Comparison of ENCODE assay signal across 32 cellular contexts in genomic region chr3:135491478-135491877, GRCh38.
DNase-seq lines count a peak whose midpoint lies in the region; FAIRE-seq and TF ChIP-seq lines count a peak whose summit lies in the region.
"Had no signal": no experiment of that assay in that cellular context is flagged by ENCODE, and none has a peak within 500 bp of the region (broad histone marks: within the 10 kb centered on the region; RNA-seq: fewer than 3 reads in every experiment).

No MANE protein-coding gene starts in this region.

- POLR2A ChIA-PET in A673 (lab: Charles Lee; ENCODE audit: low non-redundant PET) = no interaction called here
- POLR2A ChIA-PET in activated CD4-positive, alpha-beta memory T cell treated with anti-CD3 and anti-CD28 coated beads, Interleukin-2, amount 10 ng/mL, durations not matched to agents 7 days and 5 days (lab: Charles Lee) = no interaction called here

- H3K27ac ChIP-seq in A673 (ENCODE audit: low read depth, low read length, poor library complexity, severe bottlenecking) = no peak overlapping the region
- H3K27ac ChIP-seq in mesenchymal stem cell (ENCODE audit: low read length, poor library complexity, severe bottlenecking) = no peak overlapping the region
- H3K27ac ChIP-seq: breast epithelium, SJCRH30, vagina had no signal

- no peak overlapping the region for H4K8ac ChIP-seq in mesenchymal stem cell (ENCODE audit: low read length)

- intact Hi-C loops in A673 (cut with micrococcal nuclease; ENCODE audit: unreplicated experiment) = no loop called here

- no peak overlapping the region for H3K23ac ChIP-seq in mesenchymal stem cell (ENCODE audit: low read length in 2 of 2)

- no peak overlapping the region for H3K4ac ChIP-seq in mesenchymal stem cell (ENCODE audit: low read depth in 1 of 2, low read length in 2 of 2)

- no peaks in the 10 kb centered on the region for H3K36me3 Mint-ChIP-seq in activated CD4-positive, alpha-beta memory T cell treated with anti-CD3 and anti-CD28 coated beads, Interleukin-2, amount 10 ng/mL, durations not matched to agents 7 days and 5 days (ENCODE audit: low read depth)
- H3K36me3 Mint-ChIP-seq: activated CD8-positive, alpha-beta memory T cell treated with anti-CD3 and anti-CD28 coated beads, Interleukin-2, amount 10 ng/mL, durations not matched to agents 7 days and 5 days had no signal

- H3K14ac ChIP-seq in mesenchymal stem cell (ENCODE audit: low read length in 2 of 2) = no peak overlapping the region

- H3K18ac ChIP-seq in mesenchymal stem cell (ENCODE audit: low read depth in 1 of 2, low read length in 2 of 2) = no peak overlapping the region

- H3K36me3 ChIP-seq in A673 (ENCODE audit: insufficient read depth, low read length, poor library complexity, severe bottlenecking) = no peaks in the 10 kb centered on the region
- no peaks in the 10 kb centered on the region for H3K36me3 ChIP-seq in mesenchymal stem cell (ENCODE audit: control insufficient read depth in 1 of 2, insufficient read depth in 2 of 2, low read depth in 1 of 2, low read length in 2 of 2)
- H3K36me3 ChIP-seq: breast epithelium, SJCRH30, vagina had no signal

- BruUV-seq in A673 (replicated peaks; lab: Mats Ljungman, UMichigan) = no TSS peak

- no peaks in the 10 kb centered on the region for H3K9me3 Mint-ChIP-seq in activated CD4-positive, alpha-beta memory T cell treated with anti-CD3 and anti-CD28 coated beads, Interleukin-2, amount 10 ng/mL, durations not matched to agents 7 days and 5 days
- H3K9me3 Mint-ChIP-seq: CD4-positive, alpha-beta T cell; nephron; stimulated activated naive CD8-positive, alpha-beta T cell treated with anti-CD3 and anti-CD28 coated beads, Interleukin-15, Interleukin-2, amounts not matched to agents 100 ng/mL and 50 ng/mL, for 24 hours had no signal

- no peak overlapping the region for H2BK5ac ChIP-seq in mesenchymal stem cell (ENCODE audit: low read depth, low read length, poor library complexity, severe bottlenecking)

- no peak overlapping the region for H3K9ac ChIP-seq in mesenchymal stem cell (ENCODE audit: low read length)

- H3K27me3 Mint-ChIP-seq in activated CD4-positive, alpha-beta memory T cell treated with anti-CD3 and anti-CD28 coated beads, Interleukin-2, amount 10 ng/mL, durations not matched to agents 7 days and 5 days = no peaks in the 10 kb centered on the region
- H3K27me3 Mint-ChIP-seq: activated CD8-positive, alpha-beta memory T cell treated with anti-CD3 and anti-CD28 coated beads, Interleukin-2, amount 10 ng/mL, durations not matched to agents 7 days and 5 days; CD4-positive, alpha-beta T cell; stimulated activated naive CD8-positive, alpha-beta T cell treated with anti-CD3 and anti-CD28 coated beads, Interleukin-15, Interleukin-2, amounts not matched to agents 100 ng/mL and 50 ng/mL, for 24 hours had no signal

- H2BK15ac ChIP-seq in mesenchymal stem cell (ENCODE audit: low read depth, poor library complexity, severe bottlenecking) = no peak overlapping the region

- no peak overlapping the region for H3K4me3 Mint-ChIP-seq in activated CD4-positive, alpha-beta memory T cell treated with anti-CD3 and anti-CD28 coated beads, Interleukin-2, amount 10 ng/mL, durations not matched to agents 7 days and 5 days
- H3K4me3 Mint-ChIP-seq: activated CD8-positive, alpha-beta memory T cell treated with anti-CD3 and anti-CD28 coated beads, Interleukin-2, amount 10 ng/mL, durations not matched to agents 7 days and 5 days; activated T-cell treated with anti-CD3 and anti-CD28 coated beads, Interleukin-2, amount 50 U/mL, for 72 hours; CD4-positive, alpha-beta T cell; nephron; stimulated activated naive CD8-positive, alpha-beta T cell treated with anti-CD3 and anti-CD28 coated beads, Interleukin-15, Interleukin-2, amounts not matched to agents 100 ng/mL and 50 ng/mL, for 24 hours had no signal

- H3K4me1 ChIP-seq in A673 (ENCODE audit: insufficient read depth, low read length, poor library complexity, severe bottlenecking) (no peaks in the 10 kb centered on the region), mesenchymal stem cell (ENCODE audit: control insufficient read depth, insufficient read depth, low read depth, low read length) (no peaks in the 10 kb centered on the region)
- H3K4me1 ChIP-seq: breast epithelium, SJCRH30, vagina had no signal

- no peaks in the 10 kb centered on the region for H3K4me1 Mint-ChIP-seq in activated CD4-positive, alpha-beta memory T cell treated with anti-CD3 and anti-CD28 coated beads, Interleukin-2, amount 10 ng/mL, durations not matched to agents 7 days and 5 days
- H3K4me1 Mint-ChIP-seq: activated CD8-positive, alpha-beta memory T cell treated with anti-CD3 and anti-CD28 coated beads, Interleukin-2, amount 10 ng/mL, durations not matched to agents 7 days and 5 days had no signal

- CTCF ChIA-PET in A673 (lab: Charles Lee) = no interaction called here
- CTCF ChIA-PET in activated CD4-positive, alpha-beta memory T cell treated with anti-CD3 and anti-CD28 coated beads, Interleukin-2, amount 10 ng/mL, durations not matched to agents 7 days and 5 days (lab: Charles Lee) = no interaction called here

- 73% methylated on average over 2 of the region's 2 CpGs for WGBS in mesenchymal stem cell

- no peak for TF ChIP-seq CTCF in A673 (conservative IDR thresholded peaks at IDR 0.05; ENCODE audit: low read depth, low read length)

- no peak overlapping the region for H2BK12ac ChIP-seq in mesenchymal stem cell (ENCODE audit: low read length in 2 of 2)

- no peak for FAIRE-seq in GM12892 (lab: Jason Lieb, UNC)
- FAIRE-seq: A204.1, colon, D721Med, GM18507, GM19239, RCC 7860 had no signal

- no peaks in the 10 kb centered on the region for H3K79me1 ChIP-seq in mesenchymal stem cell (replicated peaks; ENCODE audit: low read length, poor library complexity, severe bottlenecking)

- no peak overlapping the region for H3K4me3 ChIP-seq in A673 (ENCODE audit: low read depth, low read length, poor library complexity, severe bottlenecking)
- H3K4me3 ChIP-seq in mesenchymal stem cell (ENCODE audit: insufficient read depth in 1 of 2, low read depth in 1 of 2, low read length in 2 of 2) = no peak overlapping the region
- H3K4me3 ChIP-seq: breast epithelium, SJCRH30, vagina had no signal

- H3K4me2 ChIP-seq in mesenchymal stem cell (ENCODE audit: low read length, poor library complexity, severe bottlenecking) = no peak overlapping the region

- H3K27ac Mint-ChIP-seq in activated CD4-positive, alpha-beta memory T cell treated with anti-CD3 and anti-CD28 coated beads, Interleukin-2, amount 10 ng/mL, durations not matched to agents 7 days and 5 days = no peak overlapping the region
- H3K27ac Mint-ChIP-seq: activated CD8-positive, alpha-beta memory T cell treated with anti-CD3 and anti-CD28 coated beads, Interleukin-2, amount 10 ng/mL, durations not matched to agents 7 days and 5 days; activated T-cell treated with anti-CD3 and anti-CD28 coated beads, Interleukin-2, amount 50 U/mL, for 72 hours; CD4-positive, alpha-beta T cell; nephron; stimulated activated naive CD8-positive, alpha-beta T cell treated with anti-CD3 and anti-CD28 coated beads, Interleukin-15, Interleukin-2, amounts not matched to agents 100 ng/mL and 50 ng/mL, for 24 hours had no signal

- peak; percentile 23 for DNase-seq in A673 (ENCODE audit: low spot score)
- peak; percentile 20 for DNase-seq in LHCN-M2 (ENCODE audit: low read depth)
- DNase-seq in astrocyte of the hippocampus (ENCODE audit: low read depth, low spot score) = peak; percentile 4
- DNase-seq in iris pigment epithelial cell (ENCODE audit: low read depth) = peak; percentile 7
- no peak for DNase-seq in activated CD4-positive, alpha-beta memory T cell treated with anti-CD3 and anti-CD28 coated beads, Interleukin-2, amount 10 ng/mL, durations not matched to agents 7 days and 5 days
- DNase-seq in GM12892 (ENCODE audit: insufficient read length) = no peak
- DNase-seq in activated T-cell treated with anti-CD3 and anti-CD28 coated beads, Interleukin-2, amount 50 U/mL, for 48 hours = no peak
- DNase-seq in mesenchymal stem cell = no peak
- DNase-seq: activated CD4-positive, alpha-beta T cell treated with anti-CD3 and anti-CD28 coated beads, Interleukin-2, amount 50 U/mL, for 1 hour; activated CD8-positive, alpha-beta memory T cell treated with anti-CD3 and anti-CD28 coated beads, Interleukin-2, amount 10 ng/mL, durations not matched to agents 7 days and 5 days; activated naive CD4-positive, alpha-beta T cell; activated T-cell treated with anti-CD3 and anti-CD28 coated beads, Interleukin-2, amount 50 U/mL, for 72 hours; CD4-positive, alpha-beta T cell; DND-41; H7; hypothalamus; left colon; mammary epithelial cell; NCI-H146; NCI-H2107; NCI-H446 treated with DMSO at 0.1 percent for 48 hours; SJCRH30 had no signal

- no peak overlapping the region for H2AFZ ChIP-seq in mesenchymal stem cell (ENCODE audit: low read depth, low read length)

- H3K27me3 ChIP-seq in A673 (replicated peaks; ENCODE audit: insufficient read depth, low read depth, low read length, poor library complexity) = peaks cover 22% of the 10 kb centered on the region
- H3K27me3 ChIP-seq in mesenchymal stem cell (ENCODE audit: control insufficient read depth in 1 of 2, insufficient read depth in 1 of 2, low read length in 2 of 2) = peaks cover 0 to 6% of the 10 kb centered on the region in 2 experiments
- H3K27me3 ChIP-seq: breast epithelium, SJCRH30, vagina had no signal

- H2AK5ac ChIP-seq in mesenchymal stem cell (ENCODE audit: low read length, severe bottlenecking) = no peak overlapping the region

- H4K91ac ChIP-seq in mesenchymal stem cell (ENCODE audit: low read length) = no peak overlapping the region

- no peaks in the 10 kb centered on the region for H3K9me3 ChIP-seq in A673 (ENCODE audit: low read depth, low read length, poor library complexity, severe bottlenecking)
- H3K9me3 ChIP-seq in mesenchymal stem cell (ENCODE audit: control insufficient read depth, low read length) = no peaks in the 10 kb centered on the region
- H3K9me3 ChIP-seq: breast epithelium, SJCRH30, vagina had no signal

- TF ChIP-seq POLR2A in GM12892 (IDR thresholded peaks at IDR 0.05; ENCODE audit: low read depth, low read length) = no peak

- no peak overlapping the region for H2BK120ac ChIP-seq in mesenchymal stem cell (ENCODE audit: low read depth, low read length)

Comparison
In these comparisons a context has a peak if more than half of its experiments do, and no peak if none do; other contexts are left out.
1. DNase-seq: peak in A673 (single experiment), LHCN-M2 (single experiment), astrocyte of the hippocampus (single experiment) and iris pigment epithelial cell (single experiment); none in activated CD4-positive, alpha-beta memory T cell treated with anti-CD3 and anti-CD28 coated beads, Interleukin-2, amount 10 ng/mL, durations not matched to agents 7 days and 5 days (single experiment), GM12892 (single experiment), activated T-cell treated with anti-CD3 and anti-CD28 coated beads, Interleukin-2, amount 50 U/mL, for 48 hours (0 of 2) and mesenchymal stem cell (single experiment).